ENCODE assay signal across 16 cellular contexts in the genomic region with DNA sequence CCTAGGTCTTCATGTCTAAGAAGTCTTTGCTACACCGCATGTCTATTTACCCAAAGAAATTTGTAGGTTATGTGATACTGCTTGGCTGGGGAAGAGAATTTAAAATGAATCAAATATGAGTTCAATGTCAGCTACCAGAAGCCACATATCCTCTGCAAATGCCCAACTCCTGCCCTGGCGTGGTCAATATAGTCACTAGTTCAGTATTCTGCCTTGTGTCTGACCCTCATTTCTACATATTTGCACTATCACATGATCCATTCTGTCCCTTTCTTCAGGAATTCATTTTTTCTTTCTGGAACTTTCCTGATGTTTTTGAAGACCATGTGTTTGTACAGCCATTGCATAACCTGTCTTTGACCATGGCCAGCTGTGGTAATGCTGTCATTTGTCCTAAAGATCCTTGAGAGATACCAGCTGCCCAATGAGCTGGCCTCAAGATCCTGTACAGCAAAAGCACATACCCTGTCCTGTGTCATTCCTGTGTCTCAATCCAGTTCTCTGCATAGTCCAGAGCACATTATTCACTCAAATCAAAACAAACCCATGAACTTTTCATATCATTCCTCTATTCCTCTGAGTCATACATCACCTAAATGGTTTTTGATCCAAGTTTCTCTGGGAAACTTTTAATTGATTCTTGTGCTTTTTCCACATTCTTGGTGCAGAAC.
DNase-seq lines count a peak whose midpoint lies in the region; ATAC-seq, FAIRE-seq and TF ChIP-seq lines count a peak whose summit lies in the region.
"Had no signal": no experiment of that assay in that cellular context is flagged by ENCODE, and none has a peak within 500 bp of the region (broad histone marks: within the 10 kb centered on the region; RNA-seq: fewer than 3 reads in every experiment).

No MANE protein-coding gene starts in this region.

- FAIRE-seq in pancreas (lab: Jason Lieb, UNC) = no peak
- FAIRE-seq: GM19239 had no signal

- H3K27me3 ChIP-seq in BJ (ENCODE audit: control insufficient read depth, insufficient read depth, low read length) (no peaks in the 10 kb centered on the region), pancreas (no peaks in the 10 kb centered on the region), H7 (ENCODE audit: control insufficient read depth, insufficient read depth, low read length) (no peaks in the 10 kb centered on the region)
- H3K27me3 ChIP-seq: MG63 had no signal

- peak; percentile 86 for ATAC-seq in SK-N-SH treated with all-trans-retinoic acid at 6 μM for 48 hours
- peak; percentile 38 to 67 (median 57) for ATAC-seq in pancreas
- ATAC-seq in GM18873 (IDR thresholded peaks at IDR 0.05; ENCODE audit: low FRiP score, unreplicated experiment) = no peak
- ATAC-seq: CD8-positive, alpha-beta T cell; natural killer cell; stimulated activated effector memory CD8-positive, alpha-beta T cell treated with anti-CD3 and anti-CD28 coated beads, Interleukin-12 subunit alpha, Interleukin-12 subunit beta, amount 100 ng/mL, for 72 hours had no signal

- H3K27ac ChIP-seq in pancreas = no peak overlapping the region

- H3K36me3 ChIP-seq in BJ (ENCODE audit: control insufficient read depth, insufficient read depth, low read length) (no peaks in the 10 kb centered on the region), pancreas (no peaks in the 10 kb centered on the region), H7 (replicated peaks; ENCODE audit: control insufficient read depth, insufficient read depth, low read length) (no peaks in the 10 kb centered on the region)
- H3K36me3 ChIP-seq: MG63 had no signal

- DNase-seq in BJ (ENCODE audit: low read depth) (peak; percentile 47), fibroblast of villous mesenchyme (ENCODE audit: low read depth) (peak; percentile 96), pancreas (peak in 1 of 6 donors; percentile 21), NCI-H345 treated with DMSO at 0.1 percent for 48 hours (lab: John Stamatoyannopoulos, UW; ENCODE audit: unreplicated experiment) (no peak), activated T-cell treated with anti-CD3 and anti-CD28 coated beads for 4 hours (no peak), H7 (no peak)
- DNase-seq: CD8-positive, alpha-beta T cell; cortex of kidney; hypothalamus; MG63; natural killer cell; NCI-H524 had no signal

- peaks cover 0 to 6% (median 0%) of the 10 kb centered on the region in 3 donors for H3K4me1 ChIP-seq in pancreas

- 91 to 96% methylated on average over 2 of the region's 2 CpGs for WGBS in pancreas, 2 donors

- no peak overlapping the region for H3K4me3 ChIP-seq in BJ (ENCODE audit: low read depth, low read length)
- H3K4me3 ChIP-seq in fibroblast of villous mesenchyme (ENCODE audit: low read depth, low read length) = no peak overlapping the region
- H3K4me3 ChIP-seq in pancreas = no peak overlapping the region
- no peak overlapping the region for H3K4me3 ChIP-seq in H7 (ENCODE audit: insufficient read depth, low read depth, low read length)
- H3K4me3 ChIP-seq: MG63 had no signal

- intact Hi-C loops in pancreas (cut with DNase I) = no loop called here

- CTCF ChIA-PET in BJ (lab: Yijun Ruan, JAX) = no interaction called here

- no peaks in the 10 kb centered on the region for H3K9me3 ChIP-seq in pancreas
- H3K9me3 ChIP-seq: MG63 had no signal

- POLR2A ChIA-PET in BJ (lab: Charles Lee) = no interaction called here

- no peak for TF ChIP-seq CTCF in BJ (IDR thresholded peaks at IDR 0.05; ENCODE audit: insufficient read depth, low read depth, low read length)
- TF ChIP-seq CTCF in fibroblast of villous mesenchyme (IDR thresholded peaks at IDR 0.05; ENCODE audit: insufficient read depth, low read depth, low read length) = no peak
- TF ChIP-seq CTCF in pancreas (IDR thresholded peaks at IDR 0.05) = no peak

TF ChIP-seq in SK-N-SH treated with all-trans-retinoic acid at 6 μM for 48 hours, 23 proteins besides CTCF, POLR2A, EP300 and RAD21 (continues in another document):
- TF ChIP-seq, protein P1, sequence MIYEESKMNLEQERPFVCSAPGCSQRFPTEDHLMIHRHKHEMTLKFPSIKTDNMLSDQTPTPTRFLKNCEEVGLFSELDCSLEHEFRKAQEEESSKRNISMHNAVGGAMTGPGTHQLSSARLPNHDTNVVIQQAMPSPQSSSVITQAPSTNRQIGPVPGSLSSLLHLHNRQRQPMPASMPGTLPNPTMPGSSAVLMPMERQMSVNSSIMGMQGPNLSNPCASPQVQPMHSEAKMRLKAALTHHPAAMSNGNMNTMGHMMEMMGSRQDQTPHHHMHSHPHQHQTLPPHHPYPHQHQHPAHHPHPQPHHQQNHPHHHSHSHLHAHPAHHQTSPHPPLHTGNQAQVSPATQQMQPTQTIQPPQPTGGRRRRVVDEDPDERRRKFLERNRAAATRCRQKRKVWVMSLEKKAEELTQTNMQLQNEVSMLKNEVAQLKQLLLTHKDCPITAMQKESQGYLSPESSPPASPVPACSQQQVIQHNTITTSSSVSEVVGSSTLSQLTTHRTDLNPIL (CRISPR knock-in tag; IDR thresholded peaks at IDR 0.05; ENCODE audit: low read depth) = no peak
- TF ChIP-seq RARB (CRISPR knock-in tag; IDR thresholded peaks at IDR 0.05) (no peak), OSR1 (CRISPR knock-in tag; IDR thresholded peaks at IDR 0.05) (no peak), CSDC2 (CRISPR knock-in tag; IDR thresholded peaks at IDR 0.05) (no peak), ZNF8 (CRISPR knock-in tag; IDR thresholded peaks at IDR 0.05) (no peak), ZNF70 (CRISPR knock-in tag; IDR thresholded peaks at IDR 0.05) (no peak), ZFP30 (CRISPR knock-in tag; IDR thresholded peaks at IDR 0.05) (no peak), ISL1 (CRISPR knock-in tag; IDR thresholded peaks at IDR 0.05) (peak; percentile 82), ZC3H10 (CRISPR knock-in tag; IDR thresholded peaks at IDR 0.05) (peak; percentile 64), ZNF565 (CRISPR knock-in tag; conservative IDR thresholded peaks at IDR 0.05; ENCODE audit: low read depth) (no peak), BACH2 (CRISPR knock-in tag; IDR thresholded peaks at IDR 0.05; ENCODE audit: borderline replicate concordance) (no peak), ZFP3 (CRISPR knock-in tag; IDR thresholded peaks at IDR 0.05) (0 out of 2 replicates have a peak, but pooled peaks have one; percentile 17), TOX (CRISPR knock-in tag; IDR thresholded peaks at IDR 0.05; ENCODE audit: borderline replicate concordance) (peak; percentile 77), SNAI2 (CRISPR knock-in tag; IDR thresholded peaks at IDR 0.05) (no peak), ARNTL (CRISPR knock-in tag; IDR thresholded peaks at IDR 0.05; ENCODE audit: borderline replicate concordance, low read depth) (no peak), PPARA (CRISPR knock-in tag; IDR thresholded peaks at IDR 0.05; ENCODE audit: borderline replicate concordance) (no peak), TCF4 (CRISPR knock-in tag; IDR thresholded peaks at IDR 0.05; ENCODE audit: borderline replicate concordance) (no peak)
- TF ChIP-seq, protein P2, sequence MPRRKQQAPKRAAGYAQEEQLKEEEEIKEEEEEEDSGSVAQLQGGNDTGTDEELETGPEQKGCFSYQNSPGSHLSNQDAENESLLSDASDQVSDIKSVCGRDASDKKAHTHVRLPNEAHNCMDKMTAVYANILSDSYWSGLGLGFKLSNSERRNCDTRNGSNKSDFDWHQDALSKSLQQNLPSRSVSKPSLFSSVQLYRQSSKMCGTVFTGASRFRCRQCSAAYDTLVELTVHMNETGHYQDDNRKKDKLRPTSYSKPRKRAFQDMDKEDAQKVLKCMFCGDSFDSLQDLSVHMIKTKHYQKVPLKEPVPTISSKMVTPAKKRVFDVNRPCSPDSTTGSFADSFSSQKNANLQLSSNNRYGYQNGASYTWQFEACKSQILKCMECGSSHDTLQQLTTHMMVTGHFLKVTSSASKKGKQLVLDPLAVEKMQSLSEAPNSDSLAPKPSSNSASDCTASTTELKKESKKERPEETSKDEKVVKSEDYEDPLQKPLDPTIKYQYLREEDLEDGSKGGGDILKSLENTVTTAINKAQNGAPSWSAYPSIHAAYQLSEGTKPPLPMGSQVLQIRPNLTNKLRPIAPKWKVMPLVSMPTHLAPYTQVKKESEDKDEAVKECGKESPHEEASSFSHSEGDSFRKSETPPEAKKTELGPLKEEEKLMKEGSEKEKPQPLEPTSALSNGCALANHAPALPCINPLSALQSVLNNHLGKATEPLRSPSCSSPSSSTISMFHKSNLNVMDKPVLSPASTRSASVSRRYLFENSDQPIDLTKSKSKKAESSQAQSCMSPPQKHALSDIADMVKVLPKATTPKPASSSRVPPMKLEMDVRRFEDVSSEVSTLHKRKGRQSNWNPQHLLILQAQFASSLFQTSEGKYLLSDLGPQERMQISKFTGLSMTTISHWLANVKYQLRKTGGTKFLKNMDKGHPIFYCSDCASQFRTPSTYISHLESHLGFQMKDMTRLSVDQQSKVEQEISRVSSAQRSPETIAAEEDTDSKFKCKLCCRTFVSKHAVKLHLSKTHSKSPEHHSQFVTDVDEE (CRISPR knock-in tag; IDR thresholded peaks at IDR 0.05) = no peak
- TF ChIP-seq, protein P3, sequence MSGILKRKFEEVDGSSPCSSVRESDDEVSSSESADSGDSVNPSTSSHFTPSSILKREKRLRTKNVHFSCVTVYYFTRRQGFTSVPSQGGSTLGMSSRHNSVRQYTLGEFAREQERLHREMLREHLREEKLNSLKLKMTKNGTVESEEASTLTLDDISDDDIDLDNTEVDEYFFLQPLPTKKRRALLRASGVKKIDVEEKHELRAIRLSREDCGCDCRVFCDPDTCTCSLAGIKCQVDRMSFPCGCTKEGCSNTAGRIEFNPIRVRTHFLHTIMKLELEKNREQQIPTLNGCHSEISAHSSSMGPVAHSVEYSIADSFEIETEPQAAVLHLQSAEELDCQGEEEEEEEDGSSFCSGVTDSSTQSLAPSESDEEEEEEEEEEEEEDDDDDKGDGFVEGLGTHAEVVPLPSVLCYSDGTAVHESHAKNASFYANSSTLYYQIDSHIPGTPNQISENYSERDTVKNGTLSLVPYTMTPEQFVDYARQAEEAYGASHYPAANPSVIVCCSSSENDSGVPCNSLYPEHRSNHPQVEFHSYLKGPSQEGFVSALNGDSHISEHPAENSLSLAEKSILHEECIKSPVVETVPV (CRISPR knock-in tag; IDR thresholded peaks at IDR 0.05) = no peak
- TF ChIP-seq, protein P4, sequence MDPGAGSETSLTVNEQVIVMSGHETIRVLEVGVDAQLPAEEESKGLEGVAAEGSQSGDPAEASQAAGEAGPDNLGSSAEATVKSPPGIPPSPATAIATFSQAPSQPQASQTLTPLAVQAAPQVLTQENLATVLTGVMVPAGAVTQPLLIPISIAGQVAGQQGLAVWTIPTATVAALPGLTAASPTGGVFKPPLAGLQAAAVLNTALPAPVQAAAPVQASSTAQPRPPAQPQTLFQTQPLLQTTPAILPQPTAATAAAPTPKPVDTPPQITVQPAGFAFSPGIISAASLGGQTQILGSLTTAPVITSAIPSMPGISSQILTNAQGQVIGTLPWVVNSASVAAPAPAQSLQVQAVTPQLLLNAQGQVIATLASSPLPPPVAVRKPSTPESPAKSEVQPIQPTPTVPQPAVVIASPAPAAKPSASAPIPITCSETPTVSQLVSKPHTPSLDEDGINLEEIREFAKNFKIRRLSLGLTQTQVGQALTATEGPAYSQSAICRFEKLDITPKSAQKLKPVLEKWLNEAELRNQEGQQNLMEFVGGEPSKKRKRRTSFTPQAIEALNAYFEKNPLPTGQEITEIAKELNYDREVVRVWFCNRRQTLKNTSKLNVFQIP (CRISPR knock-in tag; IDR thresholded peaks at IDR 0.05; ENCODE audit: borderline replicate concordance, low read depth) = no peak

Comparison
In these comparisons a context has a peak if more than half of its experiments do, and no peak if none do; other contexts are left out.
1. DNase-seq: peak in BJ (single experiment) and fibroblast of villous mesenchyme (single experiment); none in NCI-H345 treated with DMSO at 0.1 percent for 48 hours (single experiment), activated T-cell treated with anti-CD3 and anti-CD28 coated beads for 4 hours (single experiment) and H7 (single experiment).